25 cellular contexts compared by ENCODE assay signal in the genomic region with DNA sequence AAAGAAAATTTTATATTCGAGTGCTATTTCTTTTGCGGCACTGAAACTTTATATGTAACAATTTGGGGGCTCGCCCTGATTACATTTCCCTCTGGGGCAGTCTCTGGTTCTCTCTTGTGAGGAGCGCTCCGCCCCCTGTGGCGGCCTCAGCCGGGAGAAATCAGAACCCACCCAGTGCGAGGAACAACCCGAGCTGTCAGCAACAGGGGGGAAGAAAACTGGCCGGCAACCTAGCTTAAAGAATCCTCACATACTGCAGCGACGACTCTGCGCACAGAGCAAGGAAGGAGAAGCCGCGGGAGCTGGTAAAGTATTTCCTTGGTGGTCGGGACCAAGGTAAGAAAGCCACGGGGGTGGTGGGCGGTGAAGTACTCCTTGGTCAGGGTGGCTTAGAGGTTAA. TPM values are rescaled to one million over a fixed set of nuclear protein-coding genes. Genes with fewer than 3 reads are reported as not detected.
DNase-seq lines count a peak whose midpoint lies in the region; ATAC-seq, FAIRE-seq and TF ChIP-seq lines count a peak whose summit lies in the region.
"Had no signal": no experiment of that assay in that cellular context is flagged by ENCODE, and none has a peak within 500 bp of the region (broad histone marks: within the 10 kb centered on the region; RNA-seq: fewer than 3 reads in every experiment).

No MANE protein-coding gene starts in this region.

- H3K36me3 ChIP-seq in H7 (replicated peaks; ENCODE audit: control insufficient read depth, insufficient read depth, low read length) = no peaks in the 10 kb centered on the region
- H3K36me3 ChIP-seq in H1 (ENCODE audit: control insufficient read depth in 2 of 4, insufficient read depth in 4 of 4, low read length in 3 of 4) = no peaks in the 10 kb centered on the region
- no peaks in the 10 kb centered on the region for H3K36me3 ChIP-seq in iPS-18a (ENCODE audit: control insufficient read depth, low read depth, low read length)
- no peaks in the 10 kb centered on the region for H3K36me3 ChIP-seq in aorta (ENCODE audit: control insufficient read depth in 1 of 2, insufficient read depth in 2 of 2, low read length in 1 of 2)
- H3K36me3 ChIP-seq: BE2C; BLaER1 treated with 17β-estradiol and CSF1 and Interleukin-3, amounts not matched to agents 10 nM and 100 nM had no signal

- DNase-seq in H7 = no peak
- no peak for DNase-seq in H1 (ENCODE audit: low read depth in 1 of 2, low spot score in 2 of 2)
- peak; percentile 25 for DNase-seq in ureter (ENCODE audit: low spot score)
- DNase-seq in activated CD4-positive, alpha-beta T cell treated with anti-CD3 and anti-CD28 coated beads for 4 hours = no peak
- DNase-seq in aorta = no peak
- DNase-seq: 8988T; ACHN; AML-193; BE2C; CD4-positive, alpha-beta T cell; CD8-positive, alpha-beta memory T cell; DMS 273 treated with DMSO at 0.1 percent for 48 hours; DMS79; EL; GDM1; GOT3; H9; HFFc6 had no signal

- no peaks in the 10 kb centered on the region for H3K79me1 ChIP-seq in H1 (ENCODE audit: low read depth, low read length)

- no peak overlapping the region for H4K8ac ChIP-seq in H1 (ENCODE audit: extremely low read depth, insufficient read depth, low read length)

- H4K91ac ChIP-seq in H1 (replicated peaks; ENCODE audit: insufficient read length, low read length) = no peak overlapping the region

- H3K27ac ChIP-seq in H1 (ENCODE audit: low read depth, low read length) (no peak overlapping the region), iPS-18a (ENCODE audit: low read length) (no peak overlapping the region), aorta (ENCODE audit: low read depth in 1 of 2, low read length in 2 of 2) (no peak overlapping the region)
- H3K27ac ChIP-seq: A549; BLaER1 treated with 17β-estradiol and CSF1 and Interleukin-3, amounts not matched to agents 10 nM and 100 nM had no signal

- H3K9me3 ChIP-seq in H1 (ENCODE audit: insufficient read depth in 2 of 2, low read depth in 1 of 2, low read length in 1 of 2) (peaks cover 22 to 26% of the 10 kb centered on the region in 2 experiments), iPS-18a (ENCODE audit: control insufficient read depth, low read depth, low read length) (no peaks in the 10 kb centered on the region), aorta (ENCODE audit: control insufficient read depth, low read length) (peaks cover 6% of the 10 kb centered on the region)
- H3K9me3 ChIP-seq: BE2C had no signal

- no peaks in the 10 kb centered on the region for H3K27me3 ChIP-seq in H7 (ENCODE audit: control insufficient read depth, insufficient read depth, low read length)
- H3K27me3 ChIP-seq in H1 (replicated peaks in 1 of 4; ENCODE audit: control insufficient read depth in 3 of 4, extremely low read depth in 1 of 4, insufficient read depth in 3 of 4, low read length in 3 of 4) = no peaks in the 10 kb centered on the region
- no peaks in the 10 kb centered on the region for H3K27me3 ChIP-seq in iPS-18a (ENCODE audit: control insufficient read depth, insufficient read depth, low read length)
- H3K27me3 ChIP-seq in aorta (ENCODE audit: control insufficient read depth in 1 of 2, insufficient read depth in 2 of 2, low read length in 1 of 2) = no peaks in the 10 kb centered on the region
- H3K27me3 ChIP-seq: BLaER1 treated with 17β-estradiol and CSF1 and Interleukin-3, amounts not matched to agents 10 nM and 100 nM had no signal

- CTCF ChIA-PET in H1 (lab: Charles Lee; ENCODE audit: partially characterized antibody) = no interaction called here

- H3K23ac ChIP-seq in H1 (ENCODE audit: insufficient read length) = no peak overlapping the region

- H3K9ac ChIP-seq in H1 (replicated peaks in 1 of 4; ENCODE audit: extremely low read depth in 1 of 4, low read depth in 3 of 4, low read length in 3 of 4) (no peak overlapping the region), iPS-18a (ENCODE audit: low read length) (no peak overlapping the region)
- H3K9ac ChIP-seq: BLaER1 treated with 17β-estradiol and CSF1 and Interleukin-3, amounts not matched to agents 10 nM and 100 nM had no signal

- peak overlapping the region; percentile 34; the same call in 1 of the 2 replicates for H3K4me3 ChIP-seq in H7 (ENCODE audit: insufficient read depth, low read depth, low read length)
- H3K4me3 ChIP-seq in H1 (ENCODE audit: extremely low read depth in 1 of 4, insufficient read depth in 2 of 4, low read depth in 3 of 4, low read length in 4 of 4) = no peak overlapping the region
- H3K4me3 ChIP-seq in iPS-18a (ENCODE audit: low read length) = peak overlapping the region; percentile 27
- H3K4me3 ChIP-seq in aorta (ENCODE audit: low read length in 2 of 2) = no peak overlapping the region
- H3K4me3 ChIP-seq: A549; BLaER1 treated with 17β-estradiol and CSF1 and Interleukin-3, amounts not matched to agents 10 nM and 100 nM; GM12878 had no signal

- no peak overlapping the region for H4K5ac ChIP-seq in H1 (ENCODE audit: insufficient read length, low read depth, low read length)

- no peak overlapping the region for H2AK5ac ChIP-seq in H1 (ENCODE audit: low read depth, low read length)

- H3K18ac ChIP-seq in H1 (ENCODE audit: extremely low read depth, low read length) = no peak overlapping the region

- POLR2A ChIA-PET in H1 (lab: Charles Lee; ENCODE audit: partially characterized antibody) = no interaction called here

- no peak overlapping the region for H2BK5ac ChIP-seq in H1 (ENCODE audit: low read depth, low read length)

- 92% methylated on average over 18 of the region's 18 CpGs; no CpG with 5 or more reads in 1 of the 2 experiments for WGBS in H1 (ENCODE audit: extremely low coverage in 1 of 2, insufficient coverage in 1 of 2, insufficient read length in 1 of 2, insufficient replicate concordance in 2 of 2, low coverage in 1 of 2, low lambda C conversion rate in 2 of 2, missing lambda C conversion rate in 1 of 2), 2 experiments
- WGBS in aorta, 2 donors = 92% methylated on average over 18 of the region's 18 CpGs

- no peak overlapping the region for H2BK12ac ChIP-seq in H1 (ENCODE audit: low read depth, low read length)

- H2BK20ac ChIP-seq in H1 (ENCODE audit: low read length) = no peak overlapping the region

- no peak overlapping the region for H2BK120ac ChIP-seq in H1 (replicated peaks; ENCODE audit: low read depth, low read length)

- TF ChIP-seq POLR2A in H1 (IDR thresholded peaks at IDR 0.05; ENCODE audit: control extremely low read depth in 1 of 2, low read depth in 2 of 2, low read length in 2 of 2) = no peak

- no peak for TF ChIP-seq CTCF in H1 (IDR thresholded peaks at IDR 0.05; ENCODE audit: control extremely low read depth in 1 of 3, insufficient read depth in 1 of 3, low read depth in 1 of 3, low read length in 3 of 3)

- H3K4ac ChIP-seq in H1 (replicated peaks; ENCODE audit: insufficient read length, low read depth, low read length) = no peak overlapping the region

- no peak overlapping the region for H3K56ac ChIP-seq in H1 (replicated peaks; ENCODE audit: insufficient read length, low read depth, low read length)

- no peaks in the 10 kb centered on the region for H3K23me2 ChIP-seq in H1 (ENCODE audit: low read depth, low read length)

- H2BK15ac ChIP-seq in H1 (ENCODE audit: low read length) = no peak overlapping the region

- no peaks in the 10 kb centered on the region for H3K79me2 ChIP-seq in H1 (ENCODE audit: control insufficient read depth in 1 of 2, insufficient read depth in 2 of 2, low read length in 2 of 2)

- ATAC-seq in aorta (ENCODE audit: low FRiP score) (no peak), GM18907 (IDR thresholded peaks at IDR 0.05; ENCODE audit: unreplicated experiment) (no peak)
- ATAC-seq: A549, GM12878 had no signal

- H4K20me1 ChIP-seq in H1 (replicated peaks in 1 of 2; ENCODE audit: control insufficient read depth in 1 of 2, insufficient read depth in 2 of 2, low read length in 2 of 2) = no peaks in the 10 kb centered on the region
- H4K20me1 ChIP-seq: BLaER1 treated with 17β-estradiol and CSF1 and Interleukin-3, amounts not matched to agents 10 nM and 100 nM had no signal

- H2AFZ ChIP-seq in H1 (ENCODE audit: low read length) = no peak overlapping the region

- FAIRE-seq in H1 (lab: Jason Lieb, UNC) = no peak
- FAIRE-seq: A549, D721Med, GM12878 had no signal

- TF ChIP-seq RAD21 in H1 (IDR thresholded peaks at IDR 0.05 in 1 of 2, conservative IDR thresholded peaks at IDR 0.05 in 1 of 2; ENCODE audit: low read depth in 2 of 2, low read length in 2 of 2) = no peak

- intact Hi-C loops in aorta (cut with DNase I) = no loop called here

- H3K14ac ChIP-seq in H1 (ENCODE audit: insufficient read length) = no peak overlapping the region

- no peak overlapping the region for H3K4me2 ChIP-seq in H1 (ENCODE audit: insufficient read depth in 1 of 2, low read depth in 2 of 2, low read length in 2 of 2)
- H3K4me2 ChIP-seq: A549; BLaER1 treated with 17β-estradiol and CSF1 and Interleukin-3, amounts not matched to agents 10 nM and 100 nM had no signal

- TF ChIP-seq EP300 in H1 (IDR thresholded peaks at IDR 0.05; ENCODE audit: borderline replicate concordance in 1 of 2, low read depth in 2 of 2, low read length in 2 of 2) = no peak

- H3K4me1 ChIP-seq in H1 (replicated peaks in 1 of 4; ENCODE audit: control insufficient read depth in 3 of 4, insufficient read depth in 4 of 4, low read length in 3 of 4) (no peaks in the 10 kb centered on the region; a peak in 1 of 7 replicates), iPS-18a (ENCODE audit: control insufficient read depth, low read depth, low read length) (peaks cover 45% of the 10 kb centered on the region), aorta (ENCODE audit: control insufficient read depth in 1 of 2, insufficient read depth in 2 of 2, low read length in 2 of 2) (no peaks in the 10 kb centered on the region)
- H3K4me1 ChIP-seq: A549; BE2C; BLaER1 treated with 17β-estradiol and CSF1 and Interleukin-3, amounts not matched to agents 10 nM and 100 nM had no signal

RNA-seq across cellular contexts. Expression of gene SLC52A3, which starts 23.9 kb away (rescaled TPM):
- 33.8 and 49.4 TPM in 2 replicates for total RNA-seq in H7 (2014; rRNA removed; shearing (Covaris generic))
- 3.9 and 4.2 TPM in 2 replicates for total RNA-seq in H1 (2021; fragmentation: NEBNext Ultra II Directional; extraction: Animal tissue kit (Norgen Biotek cat#: 25700))
- 2.3 and 4.2 TPM in 2 replicates for polyA plus RNA-seq in H1 (2011; rRNA removed)
- polyA plus RNA-seq in H1 (2011; cell fraction: cytosol; rRNA removed) = 1.8 TPM
- polyA plus RNA-seq in H1 (2011; cell fraction: nucleus; rRNA removed) = 3.1 TPM
- 1.6 to 2.4 TPM (median 2.0 TPM) in 4 replicates for polyA plus RNA-seq in H1 (2012, experiment 1 of 2)
- polyA plus RNA-seq in H1 (2012, experiment 2 of 2) = 2.2 TPM
- 4.1 TPM for polyA plus RNA-seq in H1 (2013, experiment 1 of 2)
- polyA plus RNA-seq in H1 (2013, experiment 2 of 2) = 4.2 TPM
- polyA minus RNA-seq in H1 (2011; rRNA and poly(A)+ RNA removed) = 2.0 and 2.7 TPM in 2 replicates
- 2.1 TPM for polyA minus RNA-seq in H1 (2011; cell fraction: cytosol; rRNA and poly(A)+ RNA removed)
- 2.5 TPM for polyA minus RNA-seq in H1 (2011; cell fraction: nucleus; rRNA and poly(A)+ RNA removed)
- total RNA-seq in ureter = 19.1 TPM
- total RNA-seq in aorta = under 1 TPM; 0.69 to 0.78 TPM
- under 1 TPM in 1 of 2 donors, not detected in 1; 0.25 TPM for polyA plus RNA-seq in aorta
- total RNA-seq: CD4-positive, alpha-beta T cell; CD8-positive, alpha-beta memory T cell; GM12878 had no signal
- polyA plus RNA-seq: CD14-positive monocyte; CD8-positive, alpha-beta memory T cell; GM12878 had no signal

RNA-seq across cellular contexts. Expression of gene FAM110A, which starts 41.3 kb away (rescaled TPM):
- 5.5 and 9.9 TPM in 2 replicates for total RNA-seq in H7 (2014; rRNA removed; shearing (Covaris generic))
- 10.9 and 13.1 TPM in 2 replicates for total RNA-seq in H1 (2021; fragmentation: NEBNext Ultra II Directional; extraction: Animal tissue kit (Norgen Biotek cat#: 25700))
- polyA plus RNA-seq in H1 (2011; rRNA removed) = 10.1 and 18.5 TPM in 2 replicates
- 9.7 TPM for polyA plus RNA-seq in H1 (2011; cell fraction: cytosol; rRNA removed)
- 15.1 TPM for polyA plus RNA-seq in H1 (2011; cell fraction: nucleus; rRNA removed)
- 4.4 to 8.9 TPM (median 8.4 TPM) in 4 replicates for polyA plus RNA-seq in H1 (2012, experiment 1 of 2)
- 9.9 TPM for polyA plus RNA-seq in H1 (2012, experiment 2 of 2)
- 10.3 TPM for polyA plus RNA-seq in H1 (2013, experiment 1 of 2)
- polyA plus RNA-seq in H1 (2013, experiment 2 of 2) = 10.5 TPM
- polyA minus RNA-seq in H1 (2011; rRNA and poly(A)+ RNA removed) = 1.7 and 3.0 TPM in 2 replicates
- polyA minus RNA-seq in H1 (2011; cell fraction: cytosol; rRNA and poly(A)+ RNA removed) = 3.0 TPM
- 7.3 TPM for polyA minus RNA-seq in H1 (2011; cell fraction: nucleus; rRNA and poly(A)+ RNA removed)
- 35.1 TPM for total RNA-seq in ureter
- total RNA-seq in aorta = 1 to 10 TPM; 3.6 to 7.0 TPM
- 1 to 10 TPM; 2.9 to 3.1 TPM for polyA plus RNA-seq in aorta

Comparison
In these comparisons a context has a peak if more than half of its experiments do, and no peak if none do; other contexts are left out.
1. H3K4me3 ChIP-seq: peak in H7 (single experiment) and iPS-18a (single experiment); none in H1 (0 of 4) and aorta (0 of 2).